Comparison of ENCODE assay signal across 11 cellular contexts in the genomic region with DNA sequence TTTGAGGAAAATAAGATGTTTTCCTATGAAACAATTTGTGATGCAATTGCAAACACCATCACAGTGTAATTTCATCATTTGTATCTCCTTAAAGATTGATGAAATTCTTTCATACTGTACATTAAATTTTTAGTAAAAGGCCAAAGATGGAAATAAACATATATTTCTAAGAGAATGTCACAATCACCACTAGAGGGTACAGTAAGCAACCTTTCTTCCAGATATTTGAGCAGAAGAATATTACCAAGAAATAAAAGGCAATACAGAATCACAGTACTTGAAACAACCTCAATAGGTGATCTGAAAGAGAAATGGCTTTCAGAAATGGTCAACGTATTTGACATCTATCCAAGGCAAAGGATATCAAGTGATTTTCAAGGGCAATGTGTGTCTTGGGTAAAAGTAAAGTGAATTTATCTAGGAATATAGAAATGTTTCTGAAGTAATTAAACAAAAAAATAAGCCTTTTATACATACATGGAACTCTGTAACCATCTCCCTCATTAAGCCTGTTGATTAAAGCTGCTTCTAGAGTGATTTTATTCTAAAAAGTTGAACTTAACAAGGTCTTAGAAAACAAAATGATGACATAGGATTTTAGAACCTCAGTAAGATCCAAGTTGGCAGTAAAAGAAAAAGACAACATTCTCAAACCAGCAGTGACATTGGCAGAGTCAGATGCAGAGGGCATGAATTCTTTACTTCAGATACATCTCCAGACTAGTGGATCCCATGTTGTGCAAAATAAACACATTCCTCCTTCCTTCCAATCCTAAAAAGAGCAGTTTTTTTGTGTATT.
DNase-seq lines count a peak whose midpoint lies in the region; ATAC-seq and TF ChIP-seq lines count a peak whose summit lies in the region.
"Had no signal": no experiment of that assay in that cellular context is flagged by ENCODE, and none has a peak within 500 bp of the region (broad histone marks: within the 10 kb centered on the region; RNA-seq: fewer than 3 reads in every experiment).

No MANE protein-coding gene starts in this region.

- peak overlapping the region; percentile 75 for H2AFZ ChIP-seq in HCT116 (ENCODE audit: low read depth, low read length, poor library complexity, severe bottlenecking)

- DNase-seq in AG09309 (ENCODE audit: low read depth) (no peak), HCT116 (ENCODE audit: low read depth, low spot score) (no peak), adrenal gland (no peak), kidney epithelial cell (ENCODE audit: low read depth) (no peak), superior temporal gyrus (ENCODE audit: extremely low spot score) (no peak), NOMO-1 treated with dmso at 0.1 percent for 144 hours (lab: John Stamatoyannopoulos, UW; ENCODE audit: unreplicated experiment) (no peak), upper lobe of right lung (no peak)
- DNase-seq: heart right ventricle, mesenchymal stem cell, sigmoid colon had no signal

- H3K9me2 ChIP-seq in HCT116 (ENCODE audit: insufficient read depth): no peaks in the 10 kb centered on the region

- TF ChIP-seq CTCF in AG09309 (IDR thresholded peaks at IDR 0.05; ENCODE audit: control insufficient read depth, insufficient read depth, low read depth, low read length, missing control alignments): peak; percentile 40
- peak; percentile 17 to 55 (median 32); a peak in 4 of 6 replicates for TF ChIP-seq CTCF in HCT116 (IDR thresholded peaks at IDR 0.05 in 2 of 3, conservative IDR thresholded peaks at IDR 0.05 in 1 of 3; ENCODE audit: borderline replicate concordance in 1 of 3, insufficient read depth in 1 of 3, low read depth in 2 of 3, low read length in 2 of 3)
- TF ChIP-seq CTCF in adrenal gland (IDR thresholded peaks at IDR 0.05): peak in 4 of 6 experiments; percentile 9 to 39 (median 27)
- TF ChIP-seq CTCF in kidney epithelial cell (IDR thresholded peaks at IDR 0.05; ENCODE audit: insufficient read depth, low read length, poor library complexity, severe bottlenecking): peak; percentile 41
- no peak for TF ChIP-seq CTCF in upper lobe of right lung (IDR thresholded peaks at IDR 0.05)

- RAD21 ChIA-PET in HCT116 (lab: Charles Lee; ENCODE audit: low non-redundant PET in 1 of 2, low total read pairs in 2 of 2, uncharacterized antibody in 2 of 2, unreplicated experiment in 2 of 2): no interaction called here

- H3K27ac ChIP-seq in HCT116 (ENCODE audit: low read depth, low read length): no peak overlapping the region
- H3K27ac ChIP-seq in adrenal gland: no peak overlapping the region
- H3K27ac ChIP-seq in upper lobe of right lung: no peak overlapping the region
- H3K27ac ChIP-seq: heart right ventricle, sigmoid colon had no signal

- H3K36me3 ChIP-seq in HCT116 (ENCODE audit: control insufficient read depth in 1 of 2, insufficient read depth in 2 of 2, low read length in 2 of 2) (no peaks in the 10 kb centered on the region), adrenal gland (replicated peaks in 1 of 2) (no peaks in the 10 kb centered on the region), kidney epithelial cell (ENCODE audit: control insufficient read depth, insufficient read depth, low read length) (no peaks in the 10 kb centered on the region), upper lobe of right lung (no peaks in the 10 kb centered on the region)
- H3K36me3 ChIP-seq: heart right ventricle, sigmoid colon had no signal

- H3K4me1 ChIP-seq in HCT116 (ENCODE audit: control insufficient read depth in 1 of 2, insufficient read depth in 2 of 2, low read length in 2 of 2) (no peaks in the 10 kb centered on the region), adrenal gland (replicated peaks in 1 of 2) (no peaks in the 10 kb centered on the region), upper lobe of right lung (no peaks in the 10 kb centered on the region)

- no peak overlapping the region for H3K4me2 ChIP-seq in HCT116 (ENCODE audit: low read length)

- TF ChIP-seq POLR2A in HCT116 (IDR thresholded peaks at IDR 0.05; ENCODE audit: borderline replicate concordance, extremely low read depth, insufficient read depth, insufficient read length) (no peak), adrenal gland (IDR thresholded peaks at IDR 0.05) (no peak)

- intact Hi-C loops in HCT116 (cut with micrococcal nuclease): no loop called here
- intact Hi-C loops in adrenal gland (cut with DNase I): no loop called here
- intact Hi-C loops in upper lobe of right lung (cut with DNase I): no loop called here

- no peak overlapping the region for H3K4me3 ChIP-seq in AG09309 (ENCODE audit: control insufficient read depth, low read depth, low read length)
- H3K4me3 ChIP-seq in HCT116 (replicated peaks in 1 of 2; ENCODE audit: low read depth in 1 of 2, low read length in 2 of 2): no peak overlapping the region
- H3K4me3 ChIP-seq in adrenal gland: no peak overlapping the region
- no peak overlapping the region for H3K4me3 ChIP-seq in kidney epithelial cell (ENCODE audit: low read depth, low read length)
- no peak overlapping the region for H3K4me3 ChIP-seq in upper lobe of right lung
- H3K4me3 ChIP-seq: heart right ventricle, sigmoid colon had no signal

- no peaks in the 10 kb centered on the region for H3K27me3 ChIP-seq in HCT116 (ENCODE audit: insufficient read depth, low read length)
- no peaks in the 10 kb centered on the region for H3K27me3 ChIP-seq in adrenal gland
- no peaks in the 10 kb centered on the region for H3K27me3 ChIP-seq in kidney epithelial cell (ENCODE audit: control insufficient read depth, insufficient read depth, low read length)
- H3K27me3 ChIP-seq in upper lobe of right lung: no peaks in the 10 kb centered on the region
- H3K27me3 ChIP-seq: sigmoid colon had no signal

- CTCF ChIA-PET in HCT116 (lab: Charles Lee): no interaction called here

- H3K79me2 ChIP-seq in HCT116 (ENCODE audit: insufficient read depth, low read length): no peaks in the 10 kb centered on the region

- TF ChIP-seq RAD21 in HCT116 (IDR thresholded peaks at IDR 0.05; ENCODE audit: low read depth): peak; percentile 35; the same call in 1 of the 2 replicates

- no TSS peak for BruUV-seq in HCT116 (replicated peaks; lab: Mats Ljungman, UMichigan)

- H4K20me1 ChIP-seq in HCT116 (ENCODE audit: insufficient read depth): no peaks in the 10 kb centered on the region

- 42 to 58% (median 49%) methylated on average over 1 of the region's 1 CpG for whole genome bisulfite sequencing in adrenal gland, 4 donors

- ATAC-seq in HCT116 (no peak), HG03378 (IDR thresholded peaks at IDR 0.05; ENCODE audit: unreplicated experiment) (no peak), upper lobe of right lung (no peak)
- ATAC-seq: heart right ventricle had no signal

- H3K9me3 ChIP-seq in HCT116 (ENCODE audit: control insufficient read depth in 1 of 2, insufficient read depth in 1 of 2, low read depth in 1 of 2, low read length in 2 of 2): no peaks in the 10 kb centered on the region
- H3K9me3 ChIP-seq in adrenal gland (replicated peaks in 1 of 3): no peaks in the 10 kb centered on the region
- H3K9me3 ChIP-seq in upper lobe of right lung: no peaks in the 10 kb centered on the region
- H3K9me3 ChIP-seq: heart right ventricle, sigmoid colon had no signal

- no peak overlapping the region for H3K9ac ChIP-seq in HCT116 (ENCODE audit: low read length)

- POLR2A ChIA-PET in HCT116 (lab: Charles Lee): no interaction called here

TF ChIP-seq in HCT116, 20 proteins besides CTCF, POLR2A, EP300 and RAD21:
- no peak for TF ChIP-seq EZH2 (IDR thresholded peaks at IDR 0.05)
- 0 out of 2 replicates have a peak, but pooled peaks have one; percentile 1 for TF ChIP-seq SRF (IDR thresholded peaks at IDR 0.05; ENCODE audit: low read depth)
- no peak for TF ChIP-seq EZH2phosphoT487 (IDR thresholded peaks at IDR 0.05; ENCODE audit: borderline replicate concordance)
